In genomic region chr7:128739990-128740682, GRCh38 we compare ENCODE assay signal across 8 cellular contexts. TPM values are rescaled to one million over a fixed set of nuclear protein-coding genes. Genes with fewer than 3 reads are reported as not detected.
A peak's percentile ranks its signal among the peaks of the same experiment; 100 is the strongest.
DNase-seq lines count a peak whose midpoint lies in the region; ATAC-seq and TF ChIP-seq lines count a peak whose summit lies in the region.

No MANE protein-coding gene starts in this region.

- CTCF ChIA-PET in naive thymus-derived CD4-positive, alpha-beta T cell (lab: Charles Lee): interaction anchor here (0.9 kb wide), 1 partner anchor 8 kb away, joined by 3 read pairs; no protein-coding TSS in a partner anchor

- no peaks in the 10 kb centered on the region for H3K9me3 ChIP-seq in MG63
- H3K9me3 ChIP-seq in naive thymus-derived CD4-positive, alpha-beta T cell (ENCODE audit: control insufficient read depth in 2 of 3, low read length in 3 of 3): no peaks in the 10 kb centered on the region

- intact Hi-C loops in dendritic cell treated with granulocyte-macrophage colony-stimulating factor and Interleukin-4, amounts not matched to agents 40 ng/mL and 50 ng/mL, for 4 days (cut with micrococcal nuclease): no loop called here
- intact Hi-C loops in naive thymus-derived CD4-positive, alpha-beta T cell (cut with micrococcal nuclease): loop anchor here (1.0 to 5.0 kb wide), 17 partner anchors 43 to 1331 kb away; partner anchors contain the start of genes ATP6V1F (in 2 of the 2), CCDC136 (in 2 of the 2), TNPO3 (in 2 of the 2) and HILPDA (in 1 of the 2)

- DNase-seq in AG10803 (ENCODE audit: low read depth): no peak
- DNase-seq in MG63: no peak
- no peak for DNase-seq in naive thymus-derived CD4-positive, alpha-beta T cell
- no peak for DNase-seq in SIG-M5 treated with dmso at 0.1 percent for 504 hours (lab: John Stamatoyannopoulos, UW; ENCODE audit: unreplicated experiment)
- DNase-seq in hypothalamus (lab: John Stamatoyannopoulos, UW): no peak

- H3K4me1 Mint-ChIP-seq in dendritic cell treated with granulocyte-macrophage colony-stimulating factor and Interleukin-4, amounts not matched to agents 40 ng/mL and 50 ng/mL, for 4 days (ENCODE audit: low read depth): peaks cover 46% of the 10 kb centered on the region
- H3K4me1 Mint-ChIP-seq in naive thymus-derived CD4-positive, alpha-beta T cell: peaks cover 16 to 56% (median 51%) of the 10 kb centered on the region in 7 donors

- H3K27ac Mint-ChIP-seq in dendritic cell treated with granulocyte-macrophage colony-stimulating factor and Interleukin-4, amounts not matched to agents 40 ng/mL and 50 ng/mL, for 4 days: peak overlapping the region; percentile 96
- peak overlapping the region; percentile 96 to 99 (median 98) for H3K27ac Mint-ChIP-seq in naive thymus-derived CD4-positive, alpha-beta T cell

- H3K27me3 ChIP-seq in MG63: no peaks in the 10 kb centered on the region
- H3K27me3 ChIP-seq in naive thymus-derived CD4-positive, alpha-beta T cell (ENCODE audit: control insufficient read depth in 2 of 2, insufficient read depth in 2 of 2, low read length in 2 of 2): no peaks in the 10 kb centered on the region

- H3K36me3 Mint-ChIP-seq in dendritic cell treated with granulocyte-macrophage colony-stimulating factor and Interleukin-4, amounts not matched to agents 40 ng/mL and 50 ng/mL, for 4 days (ENCODE audit: low read depth): peaks cover 26% of the 10 kb centered on the region
- H3K36me3 Mint-ChIP-seq in naive thymus-derived CD4-positive, alpha-beta T cell: no peaks in the 10 kb centered on the region

- H3K27me3 Mint-ChIP-seq in dendritic cell treated with granulocyte-macrophage colony-stimulating factor and Interleukin-4, amounts not matched to agents 40 ng/mL and 50 ng/mL, for 4 days: no peaks in the 10 kb centered on the region
- H3K27me3 Mint-ChIP-seq in naive thymus-derived CD4-positive, alpha-beta T cell: peaks cover 0 to 3% (median 0%) of the 10 kb centered on the region in 5 donors

- H3K4me3 ChIP-seq in AG10803 (ENCODE audit: low read length) (peak overlapping the region; percentile 98), MG63 (peak overlapping the region; percentile 93)
- H3K4me3 ChIP-seq in naive thymus-derived CD4-positive, alpha-beta T cell (ENCODE audit: low read length): peak overlapping the region; percentile 86

- peaks cover 9% of the 10 kb centered on the region for H3K36me3 ChIP-seq in MG63
- peaks cover 0 to 3% (median 0%) of the 10 kb centered on the region in 3 experiments for H3K36me3 ChIP-seq in naive thymus-derived CD4-positive, alpha-beta T cell (ENCODE audit: control insufficient read depth in 2 of 3, insufficient read depth in 3 of 3, low read length in 3 of 3)

- ATAC-seq in naive thymus-derived CD4-positive, alpha-beta T cell: no peak
- ATAC-seq in GM19463 (IDR thresholded peaks at IDR 0.05; ENCODE audit: unreplicated experiment) (no peak), HG02840 (IDR thresholded peaks at IDR 0.05; ENCODE audit: low FRiP score, unreplicated experiment) (no peak)

- H3K4me3 Mint-ChIP-seq in dendritic cell treated with granulocyte-macrophage colony-stimulating factor and Interleukin-4, amounts not matched to agents 40 ng/mL and 50 ng/mL, for 4 days: peak overlapping the region; percentile 96
- peak overlapping the region; percentile 89 to 100 (median 97) for H3K4me3 Mint-ChIP-seq in naive thymus-derived CD4-positive, alpha-beta T cell

- POLR2A ChIA-PET in naive thymus-derived CD4-positive, alpha-beta T cell (lab: Charles Lee): interaction anchor here (0.8 to 2.4 kb wide), 6 partner anchors 8 to 123 kb away, joined by 4 to 11 read pairs (median 6); partner anchors contain the start of gene ATP6V1F

- H3K27ac ChIP-seq in naive thymus-derived CD4-positive, alpha-beta T cell (ENCODE audit: low read depth, low read length): peak overlapping the region; percentile 85

- H3K4me1 ChIP-seq in naive thymus-derived CD4-positive, alpha-beta T cell (ENCODE audit: control insufficient read depth in 2 of 2, insufficient read depth in 2 of 2, low read length in 2 of 2): peaks cover 13% of the 10 kb centered on the region in 2 donors

- no peaks in the 10 kb centered on the region for H3K9me3 Mint-ChIP-seq in dendritic cell treated with granulocyte-macrophage colony-stimulating factor and Interleukin-4, amounts not matched to agents 40 ng/mL and 50 ng/mL, for 4 days
- H3K9me3 Mint-ChIP-seq in naive thymus-derived CD4-positive, alpha-beta T cell: peaks cover 0 to 2% (median 0%) of the 10 kb centered on the region in 11 donors

- no peak for TF ChIP-seq CTCF in AG10803 (conservative IDR thresholded peaks at IDR 0.05; ENCODE audit: low read length)

RNA-seq across cellular contexts. Expression of gene CALU, which starts 1.0 kb away (rescaled TPM):
- total RNA-seq in MG63 (2014; rRNA removed; shearing (Covaris generic); ENCODE audit: low replicate concordance): 118 and 161 TPM in 2 replicates
- total RNA-seq in naive thymus-derived CD4-positive, alpha-beta T cell: 10 to 100 TPM; 18.6 to 36.2 (median 22.6) TPM
- 10 to 100 TPM; 19.2 to 22.2 TPM for polyA plus RNA-seq in naive thymus-derived CD4-positive, alpha-beta T cell

RNA-seq across cellular contexts. Expression of gene OPN1SW, which starts 35.5 kb away (rescaled TPM):
- not detected in 2 replicates for total RNA-seq in MG63 (2014; rRNA removed; shearing (Covaris generic); ENCODE audit: low replicate concordance)
- total RNA-seq in naive thymus-derived CD4-positive, alpha-beta T cell: not detected
- polyA plus RNA-seq in naive thymus-derived CD4-positive, alpha-beta T cell: not detected

RNA-seq across cellular contexts. Expression of gene CCDC136, which starts 51.6 kb away (rescaled TPM):
- 0.53 TPM in 1 of 2 replicates, not detected in the other for total RNA-seq in MG63 (2014; rRNA removed; shearing (Covaris generic); ENCODE audit: low replicate concordance)
- total RNA-seq in naive thymus-derived CD4-positive, alpha-beta T cell: 10 to 100 TPM in 1 of 5 experiments, 1 to 10 TPM in 4; 6.7 to 14.0 (median 9.6) TPM
- polyA plus RNA-seq in naive thymus-derived CD4-positive, alpha-beta T cell: 1 to 10 TPM in 1 of 2 donors, under 1 TPM in 1; 0.70 to 1.6 TPM
